In genomic region chr5:172683696-172684464, GRCh38 we compare ENCODE assay signal across 9 cellular contexts. TPM values are rescaled to one million over a fixed set of nuclear protein-coding genes. Genes with fewer than 3 reads are reported as not detected.
DNase-seq lines count a peak whose midpoint lies in the region; ATAC-seq and TF ChIP-seq lines count a peak whose summit lies in the region.
"Had no signal": no experiment of that assay in that cellular context is flagged by ENCODE, and none has a peak within 500 bp of the region (broad histone marks: within the 10 kb centered on the region; RNA-seq: fewer than 3 reads in every experiment).

No MANE protein-coding gene starts in this region.

- H3K9me2 ChIP-seq in GM23248 (ENCODE audit: insufficient read depth), result no peaks in the 10 kb centered on the region

- peaks cover 6% of the 10 kb centered on the region for H3K27me3 Mint-ChIP-seq in activated naive CD8-positive, alpha-beta T cell treated with anti-CD3 and anti-CD28 coated beads for 36 hours
- no peaks in the 10 kb centered on the region for H3K27me3 Mint-ChIP-seq in natural killer cell treated with Interleukin-12 subunit alpha and Interleukin-12 subunit beta and Interleukin-15 and Interleukin-18, amount 100 ng/mL, for 72 hours
- H3K27me3 Mint-ChIP-seq in stimulated activated naive CD8-positive, alpha-beta T cell treated with anti-CD3 and anti-CD28 coated beads, Interleukin-15, Interleukin-2, amounts not matched to agents 100 ng/mL and 50 ng/mL, for 24 hours, result peaks cover 5% of the 10 kb centered on the region

- intact Hi-C loops in ovary (cut with DNase I), result no loop called here

- in situ Hi-C loops in GM23248 (cut with MboI), result no loop called here

- no peak overlapping the region for H3K27ac Mint-ChIP-seq in activated naive CD8-positive, alpha-beta T cell treated with anti-CD3 and anti-CD28 coated beads for 36 hours
- H3K27ac Mint-ChIP-seq in natural killer cell treated with Interleukin-12 subunit alpha and Interleukin-12 subunit beta and Interleukin-15 and Interleukin-18, amount 100 ng/mL, for 72 hours, result peak overlapping the region in 1 of 2 donors; percentile 62
- no peak overlapping the region for H3K27ac Mint-ChIP-seq in stimulated activated naive CD8-positive, alpha-beta T cell treated with anti-CD3 and anti-CD28 coated beads, Interleukin-15, Interleukin-2, amounts not matched to agents 100 ng/mL and 50 ng/mL, for 24 hours

- H3K4me2 ChIP-seq in GM23248 (ENCODE audit: unreplicated experiment), result no peak overlapping the region

- WGBS in ovary, 3 donors, result 71 to 76% (median 75%) methylated on average over 110 to 116 of the region's 116 CpGs
- 52 to 62% methylated on average over 50 to 90 of the region's 116 CpGs for WGBS in GM23248 (ENCODE audit: low coverage in 1 of 2, low lambda C conversion rate in 2 of 2, missing lambda C conversion rate in 2 of 2), 2 experiments

- peaks cover 2% of the 10 kb centered on the region for H3K4me1 ChIP-seq in ovary (ENCODE audit: insufficient read depth)
- H3K4me1 ChIP-seq in GM23248 (ENCODE audit: insufficient read depth), result no peaks in the 10 kb centered on the region

- H3K36me3 ChIP-seq in ovary (no peaks in the 10 kb centered on the region), GM23248 (ENCODE audit: low read depth) (no peaks in the 10 kb centered on the region)
- H3K36me3 ChIP-seq: neutrophil had no signal

- H3K4me3 ChIP-seq in ovary (no peak overlapping the region), GM23248 (no peak overlapping the region)

- no peaks in the 10 kb centered on the region for H3K79me2 ChIP-seq in GM23248 (ENCODE audit: insufficient read depth)

- peaks cover 11% of the 10 kb centered on the region for H3K4me1 Mint-ChIP-seq in activated naive CD8-positive, alpha-beta T cell treated with anti-CD3 and anti-CD28 coated beads for 36 hours
- peaks cover 0 to 11% of the 10 kb centered on the region in 2 donors for H3K4me1 Mint-ChIP-seq in natural killer cell treated with Interleukin-12 subunit alpha and Interleukin-12 subunit beta and Interleukin-15 and Interleukin-18, amount 100 ng/mL, for 72 hours (ENCODE audit: low read depth in 2 of 2)
- peaks cover 18% of the 10 kb centered on the region for H3K4me1 Mint-ChIP-seq in stimulated activated naive CD8-positive, alpha-beta T cell treated with anti-CD3 and anti-CD28 coated beads, Interleukin-15, Interleukin-2, amounts not matched to agents 100 ng/mL and 50 ng/mL, for 24 hours (ENCODE audit: low read depth)

- no peak for TF ChIP-seq CTCF in ovary (IDR thresholded peaks at IDR 0.05)

- peak; percentile 63 for DNase-seq in activated CD4-positive, alpha-beta T cell treated with anti-CD3 and anti-CD28 coated beads for 1 hour
- peak; percentile 69 for DNase-seq in activated naive CD8-positive, alpha-beta T cell treated with anti-CD3 and anti-CD28 coated beads for 36 hours
- peak; percentile 68 for DNase-seq in natural killer cell treated with Interleukin-12 subunit alpha and Interleukin-12 subunit beta and Interleukin-15 and Interleukin-18, amount 100 ng/mL, for 72 hours (ENCODE audit: low spot score)
- DNase-seq in ovary, result no peak
- no peak for DNase-seq in GM23248

- H3K27ac ChIP-seq in ovary, result no peak overlapping the region
- H3K27ac ChIP-seq in GM23248, result no peak overlapping the region
- H3K27ac ChIP-seq: neutrophil had no signal

- H3K9me3 ChIP-seq in ovary (no peaks in the 10 kb centered on the region), GM23248 (ENCODE audit: low read depth) (no peaks in the 10 kb centered on the region)
- H3K9me3 ChIP-seq: neutrophil had no signal

- no peaks in the 10 kb centered on the region for H4K20me1 ChIP-seq in GM23248 (ENCODE audit: insufficient read depth)

- no peaks in the 10 kb centered on the region for H3F3A ChIP-seq in GM23248 (ENCODE audit: insufficient read depth)

- no peak overlapping the region for H2AFZ ChIP-seq in GM23248

- H3K9me3 Mint-ChIP-seq in activated naive CD8-positive, alpha-beta T cell treated with anti-CD3 and anti-CD28 coated beads for 36 hours, result peaks cover 4% of the 10 kb centered on the region
- no peaks in the 10 kb centered on the region for H3K9me3 Mint-ChIP-seq in natural killer cell treated with Interleukin-12 subunit alpha and Interleukin-12 subunit beta and Interleukin-15 and Interleukin-18, amount 100 ng/mL, for 72 hours
- H3K9me3 Mint-ChIP-seq in stimulated activated naive CD8-positive, alpha-beta T cell treated with anti-CD3 and anti-CD28 coated beads, Interleukin-15, Interleukin-2, amounts not matched to agents 100 ng/mL and 50 ng/mL, for 24 hours, result no peaks in the 10 kb centered on the region

- no peak for TF ChIP-seq POLR2A in ovary (IDR thresholded peaks at IDR 0.05)

- H3K27me3 ChIP-seq in ovary, result no peaks in the 10 kb centered on the region
- H3K27me3 ChIP-seq in GM23248 (replicated peaks; ENCODE audit: insufficient read depth), result no peaks in the 10 kb centered on the region

- H3K36me3 Mint-ChIP-seq in activated naive CD8-positive, alpha-beta T cell treated with anti-CD3 and anti-CD28 coated beads for 36 hours, result no peaks in the 10 kb centered on the region
- no peaks in the 10 kb centered on the region for H3K36me3 Mint-ChIP-seq in natural killer cell treated with Interleukin-12 subunit alpha and Interleukin-12 subunit beta and Interleukin-15 and Interleukin-18, amount 100 ng/mL, for 72 hours
- no peaks in the 10 kb centered on the region for H3K36me3 Mint-ChIP-seq in stimulated activated naive CD8-positive, alpha-beta T cell treated with anti-CD3 and anti-CD28 coated beads, Interleukin-15, Interleukin-2, amounts not matched to agents 100 ng/mL and 50 ng/mL, for 24 hours (ENCODE audit: low read depth)

- peak overlapping the region; percentile 62 for H3K4me3 Mint-ChIP-seq in activated naive CD8-positive, alpha-beta T cell treated with anti-CD3 and anti-CD28 coated beads for 36 hours
- H3K4me3 Mint-ChIP-seq in natural killer cell treated with Interleukin-12 subunit alpha and Interleukin-12 subunit beta and Interleukin-15 and Interleukin-18, amount 100 ng/mL, for 72 hours, result peak overlapping the region; percentile 22
- peak overlapping the region; percentile 35 for H3K4me3 Mint-ChIP-seq in stimulated activated naive CD8-positive, alpha-beta T cell treated with anti-CD3 and anti-CD28 coated beads, Interleukin-15, Interleukin-2, amounts not matched to agents 100 ng/mL and 50 ng/mL, for 24 hours

- H3K9ac ChIP-seq in GM23248, result no peak overlapping the region

- peak; percentile 49 to 84 for ATAC-seq in natural killer cell treated with Interleukin-12 subunit alpha and Interleukin-12 subunit beta and Interleukin-15 and Interleukin-18, amount 100 ng/mL, for 72 hours
- no peak for ATAC-seq in HG02981 (IDR thresholded peaks at IDR 0.05; ENCODE audit: unreplicated experiment)
- ATAC-seq in HG03039 (IDR thresholded peaks at IDR 0.05; ENCODE audit: unreplicated experiment), result no peak

- no peak for TF ChIP-seq EP300 in ovary (IDR thresholded peaks at IDR 0.05)

RNA-seq across cellular contexts. Expression of gene NEURL1B, which starts 42.8 kb away (rescaled TPM):
- total RNA-seq in activated naive CD8-positive, alpha-beta T cell treated with anti-CD3 and anti-CD28 coated beads for 36 hours, result under 1 TPM; 0.10 TPM
- under 1 TPM; 0.14 to 0.36 TPM for total RNA-seq in natural killer cell treated with Interleukin-12 subunit alpha and Interleukin-12 subunit beta and Interleukin-15 and Interleukin-18, amount 100 ng/mL, for 72 hours
- total RNA-seq in ovary, result 10 to 100 TPM; 15.0 to 75.1 (median 36.3) TPM
- 10 to 100 TPM; 24.2 to 39.0 TPM for polyA plus RNA-seq in ovary
- 0.38 and 1.8 TPM in 2 replicates for total RNA-seq in GM23248 (2014; rRNA removed; shearing (Covaris generic))
- 0.13 and 0.16 TPM in 2 replicates for polyA plus RNA-seq in GM23248 (2016; fragmentation: Nextera tagmentation; extraction: Ambion mirVana)

Comparison
In these comparisons a context has a peak if more than half of its experiments do, and no peak if none do; other contexts are left out.
1. DNase-seq: peak in activated CD4-positive, alpha-beta T cell treated with anti-CD3 and anti-CD28 coated beads for 1 hour (single experiment), activated naive CD8-positive, alpha-beta T cell treated with anti-CD3 and anti-CD28 coated beads for 36 hours (single experiment) and natural killer cell treated with Interleukin-12 subunit alpha and Interleukin-12 subunit beta and Interleukin-15 and Interleukin-18, amount 100 ng/mL, for 72 hours (single experiment); none in ovary (0 of 5) and GM23248 (single experiment).
2. ATAC-seq: peak in natural killer cell treated with Interleukin-12 subunit alpha and Interleukin-12 subunit beta and Interleukin-15 and Interleukin-18, amount 100 ng/mL, for 72 hours (2 of 2); none in HG02981 (single experiment) and HG03039 (single experiment).
3. Peak in every context shown above with its lines, with median percentiles within 50 percentile points of each other: H3K4me3 Mint-ChIP-seq.